In genomic region chr11:6925636-6926207, GRCh38 we compare ENCODE assay signal across 8 cellular contexts. TPM values are rescaled to one million over a fixed set of nuclear protein-coding genes. Genes with fewer than 3 reads are reported as not detected.
DNase-seq lines count a peak whose midpoint lies in the region; ATAC-seq and TF ChIP-seq lines count a peak whose summit lies in the region.

No MANE protein-coding gene starts in this region.

- H3K9me3 ChIP-seq in HAP-1 (no peaks in the 10 kb centered on the region), OCI-LY7 (ENCODE audit: low read length) (no peaks in the 10 kb centered on the region), neural progenitor cell (ENCODE audit: low read depth) (no peaks in the 10 kb centered on the region)

- H3K27ac ChIP-seq in OCI-LY7 (ENCODE audit: low read depth, low read length, poor library complexity, severe bottlenecking) (peak overlapping the region; percentile 95), neural progenitor cell (no peak overlapping the region)

- H3K4me3 ChIP-seq in GM06990 (replicated peaks; ENCODE audit: low read depth, low read length) (peak overlapping the region; percentile 96), HAP-1 (peak overlapping the region; percentile 71), OCI-LY7 (ENCODE audit: low read depth, low read length, poor library complexity, severe bottlenecking) (peak overlapping the region; percentile 95), neural progenitor cell (peak overlapping the region; percentile 65)

- CTCF ChIA-PET in OCI-LY7 (lab: Charles Lee; ENCODE audit: unreplicated experiment): interaction anchor here (0.7 to 1.0 kb wide), 3 partner anchors 8 to 281 kb away, joined by 3 read pairs; no protein-coding TSS in a partner anchor

- peaks cover 28% of the 10 kb centered on the region for H3K4me1 Mint-ChIP-seq in endothelial cell (ENCODE audit: unreplicated experiment)
- H3K4me1 Mint-ChIP-seq in neural progenitor cell: peaks cover 14% of the 10 kb centered on the region

- H3K27me3 ChIP-seq in GM06990 (replicated peaks; ENCODE audit: control insufficient read depth, insufficient read depth, low read length): no peaks in the 10 kb centered on the region
- H3K27me3 ChIP-seq in HAP-1 (ENCODE audit: low read depth): no peaks in the 10 kb centered on the region
- H3K27me3 ChIP-seq in neural progenitor cell: no peaks in the 10 kb centered on the region

- H3K27me3 Mint-ChIP-seq in endothelial cell (ENCODE audit: unreplicated experiment) (peaks cover 3% of the 10 kb centered on the region), neural progenitor cell (ENCODE audit: insufficient read depth, low read depth) (no peaks in the 10 kb centered on the region)

- H3K36me3 ChIP-seq in GM06990 (ENCODE audit: control insufficient read depth, insufficient read depth, low read length): no peaks in the 10 kb centered on the region
- no peaks in the 10 kb centered on the region for H3K36me3 ChIP-seq in HAP-1 (replicated peaks)
- H3K36me3 ChIP-seq in OCI-LY7 (ENCODE audit: insufficient read depth, low read length): peaks cover 39% of the 10 kb centered on the region
- no peaks in the 10 kb centered on the region for H3K36me3 ChIP-seq in neural progenitor cell

- H3K36me3 Mint-ChIP-seq in endothelial cell (ENCODE audit: low read depth, unreplicated experiment) (no peaks in the 10 kb centered on the region), neural progenitor cell (peaks cover 2% of the 10 kb centered on the region)

- no peak for ATAC-seq in HG03378 (IDR thresholded peaks at IDR 0.05; ENCODE audit: unreplicated experiment)
- ATAC-seq in HG03354 (IDR thresholded peaks at IDR 0.05; ENCODE audit: poor library complexity, severe bottlenecking, unreplicated experiment): no peak

- DNase-seq in GM06990 (ENCODE audit: extremely low read depth, insufficient read length) (no peak), HAP-1 (ENCODE audit: low spot score in 2 of 2) (peak; percentile 54 to 55), OCI-LY7 (ENCODE audit: low spot score) (peak; percentile 27), endothelial cell (ENCODE audit: low spot score) (peak; percentile 11), neural progenitor cell (ENCODE audit: low spot score) (peak; percentile 42), NOMO-1 treated with DMSO at 0.1 percent for 48 hours (lab: John Stamatoyannopoulos, UW; ENCODE audit: unreplicated experiment) (no peak)

- no peaks in the 10 kb centered on the region for H4K20me1 ChIP-seq in OCI-LY7 (ENCODE audit: insufficient read depth, low read length)
- H4K20me1 ChIP-seq in neural progenitor cell (ENCODE audit: low read depth): no peaks in the 10 kb centered on the region

- H3K4me1 ChIP-seq in HAP-1 (peaks cover 10% of the 10 kb centered on the region), OCI-LY7 (ENCODE audit: insufficient read depth, low read length, poor library complexity, severe bottlenecking) (peaks cover 30% of the 10 kb centered on the region), neural progenitor cell (peaks cover 15% of the 10 kb centered on the region)

- H2AFZ ChIP-seq in OCI-LY7 (ENCODE audit: low read length): peak overlapping the region; percentile 81
- peak overlapping the region; percentile 95 for H2AFZ ChIP-seq in neural progenitor cell (replicated peaks)

- POLR2A ChIA-PET in OCI-LY7 (lab: Charles Lee): interaction anchor here (0.6 to 5.3 kb wide), 7 partner anchors 11 to 536 kb away, joined by 3 to 43 read pairs (median 3); partner anchors contain the start of gene SMPD1

- intact Hi-C loops in OCI-LY7 (cut with micrococcal nuclease; ENCODE audit: unreplicated experiment): loop anchor here (2.0 to 10.0 kb wide), 4 partner anchors 243 to 691 kb away; partner anchors contain the start of genes CNGA4, FHIP1B, ILK and MRPL17

- TF ChIP-seq CTCF in GM06990 (IDR thresholded peaks at IDR 0.05; ENCODE audit: insufficient read depth, low read length, poor library complexity, severe bottlenecking): no peak
- no peak for TF ChIP-seq CTCF in OCI-LY7 (conservative IDR thresholded peaks at IDR 0.05; ENCODE audit: low read length)
- no peak for TF ChIP-seq CTCF in endothelial cell (IDR thresholded peaks at IDR 0.05; ENCODE audit: unreplicated experiment)
- no peak for TF ChIP-seq CTCF in neural progenitor cell (IDR thresholded peaks at IDR 0.05)

- H3K4me3 Mint-ChIP-seq in endothelial cell (ENCODE audit: unreplicated experiment) (peak overlapping the region; percentile 94), neural progenitor cell (peak overlapping the region; percentile 96)

- H3K4me2 ChIP-seq in OCI-LY7 (ENCODE audit: low read length) (peak overlapping the region; percentile 90), neural progenitor cell (peak overlapping the region; percentile 94)

- no peaks in the 10 kb centered on the region for H3K9me2 ChIP-seq in OCI-LY7 (ENCODE audit: insufficient read depth, low read length)

- H3K79me2 ChIP-seq in OCI-LY7 (ENCODE audit: insufficient read depth, low read depth, low read length) (peaks cover 34% of the 10 kb centered on the region), neural progenitor cell (ENCODE audit: low read depth) (peaks cover 19% of the 10 kb centered on the region)

- H3K9ac ChIP-seq in neural progenitor cell: no peak overlapping the region

- H3K27ac Mint-ChIP-seq in endothelial cell (ENCODE audit: unreplicated experiment) (peak overlapping the region; percentile 88), neural progenitor cell (no peak overlapping the region)

- H3K9me3 Mint-ChIP-seq in endothelial cell (ENCODE audit: unreplicated experiment): no peaks in the 10 kb centered on the region
- H3K9me3 Mint-ChIP-seq in neural progenitor cell: no peaks in the 10 kb centered on the region

- peaks cover 21% of the 10 kb centered on the region for H3F3A ChIP-seq in neural progenitor cell (ENCODE audit: low read depth)

- in situ Hi-C loops in HAP-1 (cut with MboI; ENCODE audit: low sequenced_read_pairs): no loop called here

- BruUV-seq in OCI-LY7 (replicated peaks; lab: Mats Ljungman, UMichigan): TSS peak; percentile 71

RNA-seq across cellular contexts. Expression of gene ZNF215, which starts 0.5 kb away (rescaled TPM):
- total RNA-seq in OCI-LY7 (2014; rRNA removed; shearing (Covaris generic)): 59.8 and 67.2 TPM in 2 replicates
- total RNA-seq in OCI-LY7 (2022): 61.0 and 63.0 TPM in 2 replicates
- total RNA-seq in endothelial cell (ENCODE audit: unreplicated experiment): 7.0 TPM
- total RNA-seq in neural progenitor cell (ENCODE audit: low replicate concordance): 14.8 and 20.1 TPM in 2 replicates

RNA-seq across cellular contexts. Expression of gene OR2D3, which starts 4.9 kb away (rescaled TPM):
- not detected in 2 replicates for total RNA-seq in OCI-LY7 (2014; rRNA removed; shearing (Covaris generic))
- total RNA-seq in OCI-LY7 (2022) (not detected in 2 replicates), endothelial cell (ENCODE audit: unreplicated experiment) (not detected), neural progenitor cell (ENCODE audit: low replicate concordance) (not detected in 2 replicates)

RNA-seq across cellular contexts. Expression of gene OR2D2, which starts 33.4 kb away (rescaled TPM):
- total RNA-seq in OCI-LY7 (2014; rRNA removed; shearing (Covaris generic)): 1.3 and 1.4 TPM in 2 replicates
- total RNA-seq in OCI-LY7 (2022) (3.2 and 3.3 TPM in 2 replicates), endothelial cell (ENCODE audit: unreplicated experiment) (0.64 TPM), neural progenitor cell (ENCODE audit: low replicate concordance) (0.56 TPM in 1 of 2 replicates, not detected in the other)

RNA-seq across cellular contexts. Expression of gene OR10A4, which starts 49.3 kb away (rescaled TPM):
- total RNA-seq in OCI-LY7 (2014; rRNA removed; shearing (Covaris generic)): not detected in 2 replicates
- total RNA-seq in OCI-LY7 (2022) (not detected in 2 replicates), endothelial cell (ENCODE audit: unreplicated experiment) (not detected), neural progenitor cell (ENCODE audit: low replicate concordance) (not detected in 2 replicates)

Comparison
In these comparisons a context has a peak if more than half of its experiments do, and no peak if none do; other contexts are left out.
1. DNase-seq: peak in HAP-1 (2 of 2), OCI-LY7 (single experiment), endothelial cell (single experiment) and neural progenitor cell (single experiment); none in GM06990 (single experiment) and NOMO-1 treated with DMSO at 0.1 percent for 48 hours (single experiment).
2. Peak in every context shown above with its lines, with median percentiles within 50 percentile points of each other: H3K4me3 ChIP-seq.